Comparison of ENCODE assay signal across 13 cellular contexts in genomic region chr1:26286064-26286416, GRCh38. TPM values are rescaled to one million over a fixed set of nuclear protein-coding genes. Genes with fewer than 3 reads are reported as not detected.
A peak's percentile ranks its signal among the peaks of the same experiment; 100 is the strongest.
DNase-seq lines count a peak whose midpoint lies in the region; ATAC-seq and TF ChIP-seq lines count a peak whose summit lies in the region.
"Had no signal": no experiment of that assay in that cellular context is flagged by ENCODE, and none has a peak within 500 bp of the region (broad histone marks: within the 10 kb centered on the region; RNA-seq: fewer than 3 reads in every experiment).

No MANE protein-coding gene starts in this region.

- H3K9me3 Mint-ChIP-seq in activated naive CD4-positive, alpha-beta T cell treated with anti-CD3 and anti-CD28 coated beads, Interleukin-2, amount 10 ng/mL, durations not matched to agents 7 days and 5 days = no peaks in the 10 kb centered on the region

- no peak for TF ChIP-seq EP300 in suprapubic skin (IDR thresholded peaks at IDR 0.05)

- H3K27me3 ChIP-seq in SU-DHL-6 (ENCODE audit: low read length) (no peaks in the 10 kb centered on the region), esophagus squamous epithelium (no peaks in the 10 kb centered on the region), suprapubic skin (no peaks in the 10 kb centered on the region)

- no peaks in the 10 kb centered on the region for H4K20me1 ChIP-seq in SU-DHL-6 (ENCODE audit: low read depth, low read length)

- no peak for TF ChIP-seq CTCF in SU-DHL-6 (IDR thresholded peaks at IDR 0.05; ENCODE audit: insufficient read depth, low read length, poor library complexity, severe bottlenecking)
- TF ChIP-seq CTCF in esophagus squamous epithelium (IDR thresholded peaks at IDR 0.05) = no peak
- no peak for TF ChIP-seq CTCF in suprapubic skin (IDR thresholded peaks at IDR 0.05)

- no peak overlapping the region for H3K9ac ChIP-seq in SU-DHL-6 (ENCODE audit: low read length)

- H3K36me3 ChIP-seq in SU-DHL-6 (ENCODE audit: low read length) (no peaks in the 10 kb centered on the region), esophagus squamous epithelium (peaks cover 0 to 31% (median 0%) of the 10 kb centered on the region in 3 donors), suprapubic skin (no peaks in the 10 kb centered on the region)

- H3K27ac Mint-ChIP-seq in activated naive CD4-positive, alpha-beta T cell treated with anti-CD3 and anti-CD28 coated beads, Interleukin-2, amount 10 ng/mL, durations not matched to agents 7 days and 5 days = peak overlapping the region; percentile 98

- no peaks in the 10 kb centered on the region for H3K9me2 ChIP-seq in SU-DHL-6 (replicated peaks; ENCODE audit: insufficient read depth, low read length)

- no peak overlapping the region for H3K4me2 ChIP-seq in SU-DHL-6 (ENCODE audit: low read depth, low read length, poor library complexity, severe bottlenecking)

- ATAC-seq in HG02798 (IDR thresholded peaks at IDR 0.05; ENCODE audit: poor library complexity, unreplicated experiment) = no peak
- ATAC-seq: esophagus mucosa, sciatic nerve had no signal

- H3K4me1 ChIP-seq in esophagus squamous epithelium (peaks cover 42 to 100% (median 45%) of the 10 kb centered on the region in 3 donors), suprapubic skin (peaks cover 93% of the 10 kb centered on the region)

- H3K4me1 Mint-ChIP-seq in activated naive CD4-positive, alpha-beta T cell treated with anti-CD3 and anti-CD28 coated beads, Interleukin-2, amount 10 ng/mL, durations not matched to agents 7 days and 5 days = peaks cover 99% of the 10 kb centered on the region

- H3F3A ChIP-seq in SU-DHL-6 (ENCODE audit: insufficient read depth) = peaks cover 53% of the 10 kb centered on the region

- intact Hi-C loops in esophagus squamous epithelium (cut with DNase I) = no loop called here

- no peaks in the 10 kb centered on the region for H3K27me3 Mint-ChIP-seq in activated naive CD4-positive, alpha-beta T cell treated with anti-CD3 and anti-CD28 coated beads, Interleukin-2, amount 10 ng/mL, durations not matched to agents 7 days and 5 days

- no peak for DNase-seq in activated naive CD4-positive, alpha-beta T cell treated with anti-CD3 and anti-CD28 coated beads, Interleukin-2, amount 10 ng/mL, durations not matched to agents 7 days and 5 days
- no peak for DNase-seq in activated naive CD4-positive, alpha-beta T cell treated with Interleukin-2 at 50 U/mL for 16 hours
- DNase-seq in esophagus squamous epithelium (lab: John Stamatoyannopoulos, UW) (no peak), suprapubic skin (ENCODE audit: low spot score in 2 of 2) (no peak), foreskin melanocyte (no peak), NCI-H82 (lab: John Stamatoyannopoulos, UW) (no peak)
- DNase-seq: GOT3 had no signal

- H3K9me3 ChIP-seq in SU-DHL-6 (ENCODE audit: insufficient read depth, low read length) = no peaks in the 10 kb centered on the region
- H3K9me3 ChIP-seq in esophagus squamous epithelium = no peaks in the 10 kb centered on the region
- H3K9me3 ChIP-seq in suprapubic skin = no peaks in the 10 kb centered on the region

- no peaks in the 10 kb centered on the region for H3K79me2 ChIP-seq in SU-DHL-6 (ENCODE audit: insufficient read depth, low read length)

- CTCF ChIA-PET in activated naive CD4-positive, alpha-beta T cell treated with anti-CD3 and anti-CD28 coated beads, Interleukin-2, amount 10 ng/mL, durations not matched to agents 7 days and 5 days (lab: Charles Lee) = interaction anchor here (0.8 to 18.0 kb wide), 16 partner anchors 10 to 131 kb away, joined by 3 to 632 read pairs (median 11); partner anchors contain the start of genes CD52 and UBXN11

- peaks cover 43% of the 10 kb centered on the region for H3K36me3 Mint-ChIP-seq in activated naive CD4-positive, alpha-beta T cell treated with anti-CD3 and anti-CD28 coated beads, Interleukin-2, amount 10 ng/mL, durations not matched to agents 7 days and 5 days

- WGBS in esophagus squamous epithelium, 2 donors = 84 to 89% methylated on average over 1 to 2 of the region's 2 CpGs
- 86% methylated on average over 2 of the region's 2 CpGs for WGBS in suprapubic skin

- H3K27ac ChIP-seq in SU-DHL-6 (ENCODE audit: low read depth, low read length) (peak overlapping the region; percentile 97), esophagus squamous epithelium (peak overlapping the region; percentile 21 to 100 (median 58)), suprapubic skin (peak overlapping the region; percentile 75)

- H3K4me3 Mint-ChIP-seq in activated naive CD4-positive, alpha-beta T cell treated with anti-CD3 and anti-CD28 coated beads, Interleukin-2, amount 10 ng/mL, durations not matched to agents 7 days and 5 days = peak overlapping the region; percentile 12

- no peak overlapping the region for H2AFZ ChIP-seq in SU-DHL-6 (ENCODE audit: low read depth, low read length, severe bottlenecking)

- TF ChIP-seq POLR2A in esophagus squamous epithelium (IDR thresholded peaks at IDR 0.05) (no peak), suprapubic skin (IDR thresholded peaks at IDR 0.05) (no peak)

- H3K4me3 ChIP-seq in SU-DHL-6 (ENCODE audit: insufficient read depth, low read length, poor library complexity, severe bottlenecking) = no peak overlapping the region
- H3K4me3 ChIP-seq in esophagus squamous epithelium = no peak overlapping the region
- H3K4me3 ChIP-seq in suprapubic skin = no peak overlapping the region

RNA-seq across cellular contexts. Expression of gene SH3BGRL3, which starts 6.2 kb away (rescaled TPM):
- total RNA-seq in esophagus squamous epithelium = 100 to 1,000 TPM in 2 of 4 donors, 10 to 100 TPM in 2; 76.9 to 163 (median 106) TPM
- 100 to 1,000 TPM in 1 of 4 donors, 10 to 100 TPM in 3; 53.5 to 104 (median 92.8) TPM for total RNA-seq in suprapubic skin

RNA-seq across cellular contexts. Expression of gene UBXN11, which starts 20.4 kb away (rescaled TPM):
- total RNA-seq in esophagus squamous epithelium = 1 to 10 TPM; 3.2 to 9.2 (median 3.7) TPM
- total RNA-seq in suprapubic skin = 10 to 100 TPM in 2 of 4 donors, 1 to 10 TPM in 2; 3.2 to 19.1 (median 9.1) TPM

RNA-seq across cellular contexts. Expression of gene CD52, which starts 31.7 kb away (rescaled TPM):
- total RNA-seq in esophagus squamous epithelium (10 to 100 TPM in 2 of 4 donors, 1 to 10 TPM in 2; 1.9 to 22.1 (median 9.4) TPM), suprapubic skin (10 to 100 TPM in 1 of 4 donors, 1 to 10 TPM in 3; 2.3 to 11.4 (median 9.9) TPM)
- total RNA-seq: bronchial epithelial cell, RPMI7951 had no signal

RNA-seq across cellular contexts. Expression of gene CEP85, which starts 52.0 kb away (rescaled TPM):
- total RNA-seq in esophagus squamous epithelium (10 to 100 TPM in 3 of 4 donors, 1 to 10 TPM in 1; 7.5 to 14.7 (median 12.5) TPM), suprapubic skin (10 to 100 TPM; 18.2 to 27.8 (median 18.7) TPM)
